In genomic region chr16:19555186-19555937, GRCh38 we compare ENCODE assay signal across 8 cellular contexts. TPM values are rescaled to one million over a fixed set of nuclear protein-coding genes. Genes with fewer than 3 reads are reported as not detected.
DNase-seq lines count a peak whose midpoint lies in the region; ATAC-seq and TF ChIP-seq lines count a peak whose summit lies in the region.

TSS of gene VPS35L (plus strand) at chr16:19555703. CDS start at chr16:19555730, 27 bp downstream.

- no peaks in the 10 kb centered on the region for H3K36me3 Mint-ChIP-seq in natural killer cell

- H3K27me3 ChIP-seq in RWPE2 (ENCODE audit: insufficient read depth, poor library complexity, severe bottlenecking): no peaks in the 10 kb centered on the region

- TF ChIP-seq CTCF in LNCaP clone FGC (IDR thresholded peaks at IDR 0.05; ENCODE audit: control insufficient read depth, extremely low read depth, insufficient read depth): peak; percentile 70
- TF ChIP-seq CTCF in RWPE2 (IDR thresholded peaks at IDR 0.05; ENCODE audit: poor library complexity, severe bottlenecking): peak; percentile 88
- TF ChIP-seq CTCF in fibroblast of mammary gland (conservative IDR thresholded peaks at IDR 0.05; ENCODE audit: control insufficient read depth, insufficient read depth, low read depth, low read length): peak; percentile 70
- TF ChIP-seq CTCF in natural killer cell (IDR thresholded peaks at IDR 0.05): peak; percentile 79

- peak within 1 kb of the TSS; percentile 96 for H3K4me3 Mint-ChIP-seq in natural killer cell

- peak within 1 kb of the TSS; percentile 31 for H3K27ac ChIP-seq in RWPE2 (ENCODE audit: poor library complexity, severe bottlenecking)

- peaks cover 17% of the 10 kb centered on the region for H3K36me3 ChIP-seq in RWPE2 (ENCODE audit: low read depth)

- intact Hi-C loops in natural killer cell (cut with micrococcal nuclease): loop anchor here (1.0 to 5.0 kb wide), 4 partner anchors 32 to 753 kb away; partner anchors contain the start of genes ARL6IP1, CCP110, IQCK and KNOP1

- peak; percentile 100 for DNase-seq in ELF-1 (ENCODE audit: low read depth, low spot score)
- DNase-seq in GOT3 (lab: John Stamatoyannopoulos, UW): peak; percentile 94
- DNase-seq in LNCaP clone FGC (ENCODE audit: low read depth): peak; percentile 95
- DNase-seq in RWPE2 (ENCODE audit: low spot score): peak; percentile 96
- DNase-seq in activated T-helper 9 cell treated with anti-CD3 and anti-CD28 coated beads, Interleukin-2, amount 50 U/mL, for 16 hours (ENCODE audit: low read depth): peak; percentile 92
- peak; percentile 98 for DNase-seq in fibroblast of mammary gland (ENCODE audit: low read depth)
- DNase-seq in natural killer cell: peak; percentile 95
- DNase-seq in stimulated activated naive CD4-positive, alpha-beta T cell treated with Interleukin-2 at 50 U/mL for 16 hours (lab: John Stamatoyannopoulos, UW): peak; percentile 96

- H3K27me3 Mint-ChIP-seq in natural killer cell (ENCODE audit: low read depth in 2 of 2): no peaks in the 10 kb centered on the region

- ATAC-seq in RWPE2 (ENCODE audit: low read depth): peak; percentile 99
- peak; percentile 94 to 99 (median 95) for ATAC-seq in natural killer cell

- H3K9me3 Mint-ChIP-seq in natural killer cell: no peaks in the 10 kb centered on the region

- H3K4me1 Mint-ChIP-seq in natural killer cell: peaks cover 15 to 23% of the 10 kb centered on the region in 2 donors

- H3K27ac Mint-ChIP-seq in natural killer cell: peak within 1 kb of the TSS; percentile 90 to 99

- H3K9me3 ChIP-seq in RWPE2 (ENCODE audit: severe bottlenecking): no peaks in the 10 kb centered on the region

- H3K4me3 ChIP-seq in LNCaP clone FGC (ENCODE audit: low read depth, low read length) (peak within 1 kb of the TSS; percentile 86), RWPE2 (ENCODE audit: severe bottlenecking) (peak within 1 kb of the TSS; percentile 38), fibroblast of mammary gland (ENCODE audit: control insufficient read depth, low read depth, low read length) (peak within 1 kb of the TSS; percentile 94)

- peaks cover 4% of the 10 kb centered on the region for H3K4me1 ChIP-seq in RWPE2 (ENCODE audit: insufficient read depth, poor library complexity, severe bottlenecking)

RNA-seq across cellular contexts. Expression of gene VPS35L, which starts in this region (rescaled TPM):
- 10 to 100 TPM; 37.4 to 53.5 (median 44.4) TPM for total RNA-seq in natural killer cell

Comparison
In these comparisons a context has a peak if more than half of its experiments do, and no peak if none do; other contexts are left out.
1. Peak in every context shown above with its lines: DNase-seq, ATAC-seq, H3K4me3 ChIP-seq and H3K27ac ChIP-seq.
2. H3K4me3 ChIP-seq: peak in every context shown above with its lines; median percentile 94 in fibroblast of mammary gland; 86 in LNCaP clone FGC; 38 in RWPE2.